ENCODE assay signal across 12 cellular contexts in genomic region chr14:59150990-59151389, GRCh38. TPM values are rescaled to one million over a fixed set of nuclear protein-coding genes. Genes with fewer than 3 reads are reported as not detected.
DNase-seq lines count a peak whose midpoint lies in the region; ATAC-seq and TF ChIP-seq lines count a peak whose summit lies in the region.
"Had no signal": no experiment of that assay in that cellular context is flagged by ENCODE, and none has a peak within 500 bp of the region (broad histone marks: within the 10 kb centered on the region; RNA-seq: fewer than 3 reads in every experiment).

No MANE protein-coding gene starts in this region.

- H3K27me3 ChIP-seq in OCI-LY1 (ENCODE audit: insufficient read depth, low read length) (no peaks in the 10 kb centered on the region), WERI-Rb-1 (ENCODE audit: insufficient read depth, low read depth, severe bottlenecking) (no peaks in the 10 kb centered on the region)
- H3K27me3 ChIP-seq: heart left ventricle had no signal

- H3K4me3 ChIP-seq in OCI-LY1 (ENCODE audit: low read depth, low read length, poor library complexity, severe bottlenecking) (no peak overlapping the region), WERI-Rb-1 (ENCODE audit: low read depth, low read length) (no peak overlapping the region)
- H3K4me3 ChIP-seq: heart left ventricle had no signal

- H3K4me2 ChIP-seq in OCI-LY1 (ENCODE audit: low read length) = peak overlapping the region; percentile 24; the same call in 1 of the 2 replicates

- H3K27ac ChIP-seq in OCI-LY1 (ENCODE audit: low read depth, low read length, poor library complexity, severe bottlenecking) (peak overlapping the region; percentile 34), WERI-Rb-1 (no peak overlapping the region)

- H4K20me1 ChIP-seq in OCI-LY1 (ENCODE audit: insufficient read depth, low read length) = no peaks in the 10 kb centered on the region

- DNase-seq in CD14-positive monocyte (ENCODE audit: low spot score) (no peak), WERI-Rb-1 (no peak), D341Med (ENCODE audit: low spot score) (no peak), DMS153 treated with DMSO at 0.1 percent for 48 hours (lab: John Stamatoyannopoulos, UW; ENCODE audit: unreplicated experiment) (no peak)
- no peak for DNase-seq in activated CD4-positive, alpha-beta T cell treated with anti-CD3 and anti-CD28 coated beads for 36 hours
- DNase-seq: NCI-H446; stimulated activated CD4-positive, alpha-beta T cell treated with anti-CD3 and anti-CD28 coated beads, Interleukin-2, amount 100 ng/mL, for 48 hours had no signal

- H3K27ac Mint-ChIP-seq in CD14-positive monocyte = peak overlapping the region; percentile 59 to 95 (median 79)
- no peak overlapping the region for H3K27ac Mint-ChIP-seq in activated CD4-positive, alpha-beta T cell treated with anti-CD3 and anti-CD28 coated beads for 36 hours
- H3K27ac Mint-ChIP-seq: activated T-helper 17 cell treated with anti-CD3 and anti-CD28 coated beads, Interleukin-2, amount 50 U/mL, for 72 hours had no signal

- H3K9me3 Mint-ChIP-seq in CD14-positive monocyte = peaks cover 0 to 3% (median 0%) of the 10 kb centered on the region in 7 donors
- no peaks in the 10 kb centered on the region for H3K9me3 Mint-ChIP-seq in activated CD4-positive, alpha-beta T cell treated with anti-CD3 and anti-CD28 coated beads for 36 hours (ENCODE audit: low read depth)

- peak overlapping the region; percentile 65 to 89 for H3K4me3 Mint-ChIP-seq in CD14-positive monocyte
- no peak overlapping the region for H3K4me3 Mint-ChIP-seq in activated CD4-positive, alpha-beta T cell treated with anti-CD3 and anti-CD28 coated beads for 36 hours
- H3K4me3 Mint-ChIP-seq: activated T-helper 17 cell treated with anti-CD3 and anti-CD28 coated beads, Interleukin-2, amount 50 U/mL, for 72 hours had no signal

- no peak overlapping the region for H3K9ac ChIP-seq in OCI-LY1 (ENCODE audit: low read length)

- no peaks in the 10 kb centered on the region for H3K79me2 ChIP-seq in OCI-LY1 (ENCODE audit: insufficient read depth, low read length)

- H3K9me3 ChIP-seq in OCI-LY1 (ENCODE audit: low read length) (no peaks in the 10 kb centered on the region), WERI-Rb-1 (ENCODE audit: severe bottlenecking) (no peaks in the 10 kb centered on the region)
- H3K9me3 ChIP-seq: heart left ventricle had no signal

- TF ChIP-seq CTCF in CD14-positive monocyte (IDR thresholded peaks at IDR 0.05) (no peak), OCI-LY1 (IDR thresholded peaks at IDR 0.05; ENCODE audit: low read length) (no peak), WERI-Rb-1 (IDR thresholded peaks at IDR 0.05; ENCODE audit: low read depth, low read length) (no peak)

- H3K9me2 ChIP-seq in OCI-LY1 (ENCODE audit: low read depth, low read length) = no peaks in the 10 kb centered on the region

- H3F3A ChIP-seq in OCI-LY1 (ENCODE audit: insufficient read depth, low read length) = no peaks in the 10 kb centered on the region

- CTCF ChIA-PET in activated CD4-positive, alpha-beta T cell treated with anti-CD3 and anti-CD28 coated beads for 36 hours (lab: Charles Lee) = no interaction called here

- H3K36me3 ChIP-seq in OCI-LY1 (ENCODE audit: insufficient read depth, low read length) (no peaks in the 10 kb centered on the region), WERI-Rb-1 (no peaks in the 10 kb centered on the region)
- H3K36me3 ChIP-seq: heart left ventricle had no signal

- H3K36me3 Mint-ChIP-seq in CD14-positive monocyte = no peaks in the 10 kb centered on the region
- no peaks in the 10 kb centered on the region for H3K36me3 Mint-ChIP-seq in activated CD4-positive, alpha-beta T cell treated with anti-CD3 and anti-CD28 coated beads for 36 hours (ENCODE audit: low read depth)

- H2AFZ ChIP-seq in OCI-LY1 (ENCODE audit: low read length) = 0 out of 2 replicates have a peak overlapping the region, but pooled peaks have one; percentile 4

- peaks cover 16% of the 10 kb centered on the region for H3K4me1 Mint-ChIP-seq in CD14-positive monocyte
- H3K4me1 Mint-ChIP-seq in activated CD4-positive, alpha-beta T cell treated with anti-CD3 and anti-CD28 coated beads for 36 hours = peaks cover 16% of the 10 kb centered on the region

- POLR2A ChIA-PET in activated CD4-positive, alpha-beta T cell treated with anti-CD3 and anti-CD28 coated beads for 36 hours (lab: Charles Lee) = no interaction called here

- peaks cover 41% of the 10 kb centered on the region for H3K4me1 ChIP-seq in OCI-LY1 (ENCODE audit: insufficient read depth, low read length, severe bottlenecking)

- intact Hi-C loops in CD14-positive monocyte (cut with micrococcal nuclease) = no loop called here
- intact Hi-C loops in activated CD4-positive, alpha-beta T cell treated with anti-CD3 and anti-CD28 coated beads for 36 hours (cut with DNase I, micrococcal nuclease) = loop anchor here in 1 of 2 experiments (1.0 kb wide), 1 partner anchor 27 kb away; no protein-coding TSS in a partner anchor

- peak; percentile 77 for ATAC-seq in GM19397 (IDR thresholded peaks at IDR 0.05; ENCODE audit: unreplicated experiment)
- ATAC-seq in HG03039 (IDR thresholded peaks at IDR 0.05; ENCODE audit: unreplicated experiment) = peak; percentile 48
- ATAC-seq in activated CD4-positive, alpha-beta T cell treated with anti-CD3 and anti-CD28 coated beads for 36 hours = no peak
- ATAC-seq: activated T-helper 17 cell treated with anti-CD3 and anti-CD28 coated beads, Interleukin-2, amount 50 U/mL, for 72 hours had no signal

- peaks cover 0 to 2% (median 0%) of the 10 kb centered on the region in 3 donors for H3K27me3 Mint-ChIP-seq in CD14-positive monocyte (ENCODE audit: low read depth in 3 of 3)
- H3K27me3 Mint-ChIP-seq in activated CD4-positive, alpha-beta T cell treated with anti-CD3 and anti-CD28 coated beads for 36 hours = no peaks in the 10 kb centered on the region
- H3K27me3 Mint-ChIP-seq: activated T-helper 17 cell treated with anti-CD3 and anti-CD28 coated beads, Interleukin-2, amount 50 U/mL, for 72 hours had no signal

RNA-seq across cellular contexts. Expression of gene DAAM1, which starts 37.5 kb away (rescaled TPM):
- 1 to 10 TPM; 4.4 to 6.3 TPM for polyA plus RNA-seq in CD14-positive monocyte
- 10 to 100 TPM; 11.3 to 11.7 TPM for total RNA-seq in activated CD4-positive, alpha-beta T cell treated with anti-CD3 and anti-CD28 coated beads for 36 hours
